In the genomic region with DNA sequence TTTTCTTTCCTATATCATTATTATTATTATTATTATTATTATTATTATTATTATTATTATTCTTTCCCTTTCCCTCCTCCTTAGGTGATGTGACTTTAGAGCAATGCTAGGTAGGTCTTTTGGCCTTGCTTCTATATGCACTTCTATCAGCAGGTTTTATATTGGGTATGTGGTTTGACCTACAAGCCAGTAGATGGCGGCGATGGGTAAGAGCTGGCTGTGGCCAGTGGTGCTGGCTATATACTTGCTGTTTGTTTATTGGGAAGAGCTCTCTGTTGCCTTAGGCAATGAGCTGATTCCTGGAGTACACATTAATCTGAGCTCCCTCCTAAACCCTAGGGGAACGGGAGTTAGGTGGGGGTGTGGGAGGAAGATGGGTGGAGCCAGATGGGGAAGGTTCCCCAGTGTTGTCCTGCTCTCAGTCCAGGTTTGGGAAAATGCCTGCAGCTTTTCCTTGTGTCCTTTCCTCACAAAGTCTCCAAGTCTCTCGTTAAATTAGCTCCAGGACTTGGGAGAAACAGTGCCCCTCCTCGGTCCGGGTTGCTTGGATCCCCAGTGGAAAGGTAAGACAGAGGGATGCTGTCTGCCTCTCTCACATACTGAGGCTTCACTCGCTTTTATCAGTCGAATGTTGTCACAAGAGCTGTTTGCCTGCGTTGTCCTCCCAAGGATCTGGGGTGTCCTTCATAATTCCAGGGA, we compare ENCODE assay signal across 8 cellular contexts.
DNase-seq lines count a peak whose midpoint lies in the region; ATAC-seq and TF ChIP-seq lines count a peak whose summit lies in the region.
"Not testable (repeated sequence)": the region's sequence is repeated elsewhere in the genome, so short reads cannot be mapped to it uniquely, and the experiment has no call there.

No MANE protein-coding gene starts in this region.

- H3K4me1 Mint-ChIP-seq in activated CD4-positive, alpha-beta T cell treated with anti-CD3 and anti-CD28 coated beads for 36 hours; endodermal cell: not testable (repeated sequence)

- peak; percentile 70 for TF ChIP-seq CTCF in endodermal cell (conservative IDR thresholded peaks at IDR 0.05)
- TF ChIP-seq CTCF in liver (IDR thresholded peaks at IDR 0.05; ENCODE audit: low read depth, low read length, missing input control): not testable (repeated sequence)

- H3K36me3 ChIP-seq in endodermal cell (ENCODE audit: control insufficient read depth, insufficient read depth, low read length); liver (ENCODE audit: control insufficient read depth in 4 of 4, insufficient read depth in 3 of 4, low read depth in 1 of 4, low read length in 3 of 4): not testable (repeated sequence)

- peak; percentile 69 for ATAC-seq in GM21381 (IDR thresholded peaks at IDR 0.05; ENCODE audit: unreplicated experiment)
- peak; percentile 70 for ATAC-seq in HG03460 (IDR thresholded peaks at IDR 0.05; ENCODE audit: unreplicated experiment)
- peak; percentile 64 for ATAC-seq in activated CD4-positive, alpha-beta T cell treated with anti-CD3 and anti-CD28 coated beads for 36 hours

- peak; percentile 56 to 69 for TF ChIP-seq RAD21 in liver (IDR thresholded peaks at IDR 0.05)

- H3K9me3 ChIP-seq in endodermal cell (ENCODE audit: control insufficient read depth, low read length); liver (ENCODE audit: control insufficient read depth in 4 of 4, low read length in 3 of 4): not testable (repeated sequence)

- POLR2A ChIA-PET in activated CD4-positive, alpha-beta T cell treated with anti-CD3 and anti-CD28 coated beads for 36 hours (lab: Charles Lee): not testable (repeated sequence)

- not testable (repeated sequence) for H3K9ac ChIP-seq in endodermal cell (ENCODE audit: extremely low read depth, low read length, poor library complexity, severe bottlenecking); liver (ENCODE audit: low read depth in 1 of 2, low read length in 2 of 2)

- H3K4me3 ChIP-seq in endodermal cell (ENCODE audit: low read length); liver (ENCODE audit: low read depth in 1 of 3, low read length in 3 of 3): not testable (repeated sequence)

- H3K4me3 Mint-ChIP-seq in activated CD4-positive, alpha-beta T cell treated with anti-CD3 and anti-CD28 coated beads for 36 hours; endodermal cell: not testable (repeated sequence)

- not testable (repeated sequence) for H3K27ac ChIP-seq in endodermal cell (ENCODE audit: low read depth, low read length); liver (ENCODE audit: low read depth in 1 of 2, low read length in 2 of 2)

- CTCF ChIA-PET in activated CD4-positive, alpha-beta T cell treated with anti-CD3 and anti-CD28 coated beads for 36 hours (lab: Charles Lee): not testable (repeated sequence)

- H3K36me3 Mint-ChIP-seq in activated CD4-positive, alpha-beta T cell treated with anti-CD3 and anti-CD28 coated beads for 36 hours (ENCODE audit: low read depth); endodermal cell (ENCODE audit: low read depth): not testable (repeated sequence)

- DNase-seq in DMS114 treated with DMSO at 0.1 percent for 48 hours (lab: John Stamatoyannopoulos, UW; ENCODE audit: unreplicated experiment) (peak; percentile 7), NCI-H446 treated with DMSO at 0.1 percent for 48 hours (lab: John Stamatoyannopoulos, UW) (peak; percentile 18), endodermal cell (peak; percentile 77)
- DNase-seq in activated CD4-positive, alpha-beta T cell treated with anti-CD3 and anti-CD28 coated beads for 36 hours: peak; percentile 60
- peak; percentile 2 for DNase-seq in stimulated activated CD4-positive, alpha-beta T cell treated with anti-CD3 and anti-CD28 coated beads, Interleukin-4, amount 100 ng/mL, for 1 hour

- H3K27me3 ChIP-seq in endodermal cell (ENCODE audit: control insufficient read depth, insufficient read depth, low read length, poor library complexity, severe bottlenecking); liver (ENCODE audit: control insufficient read depth in 4 of 4, insufficient read depth in 4 of 4, low read length in 3 of 4): not testable (repeated sequence)

- not testable (repeated sequence) for H3K4me1 ChIP-seq in endodermal cell (ENCODE audit: control insufficient read depth, insufficient read depth, low read length); liver (ENCODE audit: control insufficient read depth in 4 of 4, insufficient read depth in 4 of 4, low read length in 3 of 4)

- not testable (repeated sequence) for H3K9me3 Mint-ChIP-seq in activated CD4-positive, alpha-beta T cell treated with anti-CD3 and anti-CD28 coated beads for 36 hours (ENCODE audit: low read depth); endodermal cell

- H3K27ac Mint-ChIP-seq in activated CD4-positive, alpha-beta T cell treated with anti-CD3 and anti-CD28 coated beads for 36 hours; endodermal cell: not testable (repeated sequence)

- not testable (repeated sequence) for H3K27me3 Mint-ChIP-seq in activated CD4-positive, alpha-beta T cell treated with anti-CD3 and anti-CD28 coated beads for 36 hours; endodermal cell (ENCODE audit: insufficient read depth)

- intact Hi-C loops in activated CD4-positive, alpha-beta T cell treated with anti-CD3 and anti-CD28 coated beads for 36 hours (cut with DNase I, micrococcal nuclease): not testable (repeated sequence)

- WGBS in endodermal cell (ENCODE audit: insufficient coverage in 1 of 2, insufficient read length in 1 of 2), 2 experiments: 13% methylated on average over 1 of the region's 9 CpGs; no CpG with 5 or more reads in 1 of the 2 experiments
- 4% methylated on average over 5 of the region's 9 CpGs for WGBS in liver

Comparison
In these comparisons a context has a peak if more than half of its experiments do, and no peak if none do; other contexts are left out.
1. DNase-seq: peak in every context shown above with its lines; median percentile 77 in endodermal cell; 60 in activated CD4-positive, alpha-beta T cell treated with anti-CD3 and anti-CD28 coated beads for 36 hours; 18 in NCI-H446 treated with DMSO at 0.1 percent for 48 hours; 7 in DMS114 treated with DMSO at 0.1 percent for 48 hours; 2 in stimulated activated CD4-positive, alpha-beta T cell treated with anti-CD3 and anti-CD28 coated beads, Interleukin-4, amount 100 ng/mL, for 1 hour.